ENCODE assay signal across 1 cellular context in genomic region chr5:179698935-179699639, GRCh38.
TF ChIP-seq lines count a peak whose summit lies in the region.

Gene CANX, plus strand, starts transcription at chr5:179698967. Its CDS starts 6,715 bp downstream, at chr5:179705682.

TF ChIP-seq in HCT116, 20 proteins besides CTCF, POLR2A, EP300 and RAD21 (continued from another document):
- TF ChIP-seq ZBTB33 (IDR thresholded peaks at IDR 0.05; ENCODE audit: extremely low read depth, insufficient replicate concordance, low read length) (no peak), ZFX (IDR thresholded peaks at IDR 0.05) (peak; percentile 94), CEBPB (IDR thresholded peaks at IDR 0.05; ENCODE audit: low read depth) (no peak), SRF (IDR thresholded peaks at IDR 0.05; ENCODE audit: low read depth) (no peak), YY1 (IDR thresholded peaks at IDR 0.05; ENCODE audit: extremely low read depth, insufficient replicate concordance, low read depth, low read length) (peak; percentile 40), ELF1 (IDR thresholded peaks at IDR 0.05; ENCODE audit: borderline replicate concordance, low read depth) (no peak), EGR1 (IDR thresholded peaks at IDR 0.05; ENCODE audit: low read depth) (no peak), EZH2 (IDR thresholded peaks at IDR 0.05) (no peak), ZNF274 (IDR thresholded peaks at IDR 0.05; ENCODE audit: low read depth, low read length) (no peak), MAX (IDR thresholded peaks at IDR 0.05) (no peak), SP1 (IDR thresholded peaks at IDR 0.05; ENCODE audit: low read depth) (no peak), TCF7L2 (IDR thresholded peaks at IDR 0.05; ENCODE audit: borderline replicate concordance, extremely low read depth, insufficient read depth, insufficient read length) (peak; percentile 15)
TF ChIP-seq in HCT116: peak in this region for 4.
